ENCODE assay signal across 1 cellular context in the genomic region with DNA sequence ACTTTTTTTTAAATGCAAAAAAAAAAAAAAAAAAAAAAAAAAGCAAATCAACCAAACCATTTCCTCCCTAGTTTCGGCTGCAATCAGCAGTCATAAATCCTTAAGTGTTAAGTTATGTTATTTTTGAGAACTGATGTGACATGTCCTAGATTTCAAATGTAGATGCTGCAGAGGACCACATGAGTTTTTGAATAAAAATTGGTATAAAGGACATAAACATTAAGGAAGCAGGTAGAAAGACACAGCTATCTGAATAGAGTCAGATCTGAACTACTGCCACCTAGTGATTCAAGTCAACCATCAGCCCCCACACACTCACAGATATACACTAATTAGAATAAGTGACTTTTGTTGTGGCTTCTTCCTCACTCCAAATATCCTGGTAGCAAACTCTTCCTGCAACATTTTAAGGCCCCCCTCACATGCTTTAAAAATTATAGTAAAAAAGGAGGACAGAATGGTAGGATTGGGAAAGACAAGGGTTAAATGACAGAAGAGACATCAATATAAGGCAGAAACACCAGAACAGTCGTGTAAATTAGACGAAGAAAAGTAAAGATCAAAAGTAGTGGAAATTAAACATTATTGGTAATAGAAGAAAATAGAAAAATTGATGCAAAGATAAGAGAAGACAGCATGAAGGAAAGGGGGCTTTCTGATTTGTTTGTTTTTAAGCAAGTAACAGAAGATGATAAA.
TF ChIP-seq lines count a peak whose summit lies in the region.

No MANE protein-coding gene starts in this region.

TF ChIP-seq in SK-N-SH, 30 proteins besides CTCF, POLR2A, EP300 and RAD21 (continued from another document):
- TF ChIP-seq, protein P1, sequence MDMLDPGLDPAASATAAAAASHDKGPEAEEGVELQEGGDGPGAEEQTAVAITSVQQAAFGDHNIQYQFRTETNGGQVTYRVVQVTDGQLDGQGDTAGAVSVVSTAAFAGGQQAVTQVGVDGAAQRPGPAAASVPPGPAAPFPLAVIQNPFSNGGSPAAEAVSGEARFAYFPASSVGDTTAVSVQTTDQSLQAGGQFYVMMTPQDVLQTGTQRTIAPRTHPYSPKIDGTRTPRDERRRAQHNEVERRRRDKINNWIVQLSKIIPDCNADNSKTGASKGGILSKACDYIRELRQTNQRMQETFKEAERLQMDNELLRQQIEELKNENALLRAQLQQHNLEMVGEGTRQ (IDR thresholded peaks at IDR 0.05; ENCODE audit: borderline replicate concordance, low read depth, low read length), result no peak
